In the genomic region with DNA sequence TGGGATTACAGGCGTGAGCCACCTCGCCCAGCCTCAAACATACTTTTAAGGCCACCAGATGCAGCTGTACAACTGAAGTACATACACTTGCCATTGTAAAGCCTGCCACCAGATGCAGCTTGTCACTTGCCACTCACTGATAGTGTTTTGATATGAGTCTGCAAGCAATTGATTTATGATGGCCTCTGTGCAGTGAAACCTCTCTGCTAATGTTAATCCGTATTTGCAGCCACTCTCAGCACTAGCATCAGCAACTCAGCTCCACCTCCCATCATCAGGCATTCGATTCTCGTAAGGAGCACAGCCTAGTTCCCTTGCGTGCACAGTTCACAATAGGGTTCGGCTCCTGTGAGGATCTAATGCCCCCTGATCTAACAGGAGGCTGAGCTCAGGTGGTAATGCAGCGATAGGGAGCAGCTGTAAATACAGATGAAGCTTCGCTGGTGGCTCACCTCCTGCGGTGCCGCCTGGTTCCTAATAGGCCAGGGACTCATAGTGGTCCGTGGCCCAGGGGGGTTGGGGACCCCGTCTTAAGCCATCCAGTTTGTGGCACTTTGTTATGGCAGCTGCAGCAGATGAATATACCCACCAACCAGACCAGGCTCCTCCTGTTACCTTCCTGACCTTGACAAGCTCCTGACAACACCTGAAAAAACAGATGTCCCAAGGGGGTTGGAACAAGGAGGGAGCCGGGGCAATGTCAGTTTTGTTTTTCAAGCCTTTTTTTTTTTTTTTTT, we compare ENCODE assay signal across 8 cellular contexts. TPM values are rescaled to one million over a fixed set of nuclear protein-coding genes. Genes with fewer than 3 reads are reported as not detected.
DNase-seq lines count a peak whose midpoint lies in the region; ATAC-seq lines count a peak whose summit lies in the region.

No MANE protein-coding gene starts in this region.

- H3K27me3 Mint-ChIP-seq in activated T-cell treated with anti-CD3 and anti-CD28 coated beads, Interleukin-2, amount 50 U/mL, for 24 hours = no peaks in the 10 kb centered on the region
- H3K27me3 Mint-ChIP-seq in immature natural killer cell (ENCODE audit: low read depth in 3 of 3) = peaks cover 18 to 21% (median 19%) of the 10 kb centered on the region in 3 donors

- H3K4me3 Mint-ChIP-seq in activated T-cell treated with anti-CD3 and anti-CD28 coated beads, Interleukin-2, amount 50 U/mL, for 24 hours = peak overlapping the region; percentile 96
- H3K4me3 Mint-ChIP-seq in immature natural killer cell = peak overlapping the region; percentile 97 to 98 (median 98)

- H3K27ac ChIP-seq in temporal lobe (ENCODE audit: low read depth, low read length) = peak overlapping the region; percentile 93

- H3K9me3 Mint-ChIP-seq in activated T-cell treated with anti-CD3 and anti-CD28 coated beads, Interleukin-2, amount 50 U/mL, for 24 hours = no peaks in the 10 kb centered on the region
- no peaks in the 10 kb centered on the region for H3K9me3 Mint-ChIP-seq in immature natural killer cell

- H3K27ac Mint-ChIP-seq in activated T-cell treated with anti-CD3 and anti-CD28 coated beads, Interleukin-2, amount 50 U/mL, for 24 hours = peak overlapping the region; percentile 98
- peak overlapping the region; percentile 89 to 98 (median 96) for H3K27ac Mint-ChIP-seq in immature natural killer cell

- peaks cover 27% of the 10 kb centered on the region for H3K4me1 Mint-ChIP-seq in activated T-cell treated with anti-CD3 and anti-CD28 coated beads, Interleukin-2, amount 50 U/mL, for 24 hours (ENCODE audit: low read depth)
- H3K4me1 Mint-ChIP-seq in immature natural killer cell = peaks cover 34 to 40% of the 10 kb centered on the region in 2 donors

- H3K36me3 Mint-ChIP-seq in activated T-cell treated with anti-CD3 and anti-CD28 coated beads, Interleukin-2, amount 50 U/mL, for 24 hours (ENCODE audit: low read depth) = peaks cover 37% of the 10 kb centered on the region
- peaks cover 0 to 9% (median 4%) of the 10 kb centered on the region in 3 donors for H3K36me3 Mint-ChIP-seq in immature natural killer cell

- ATAC-seq in GM18498 (IDR thresholded peaks at IDR 0.05; ENCODE audit: unreplicated experiment) (no peak), HG02798 (IDR thresholded peaks at IDR 0.05; ENCODE audit: poor library complexity, unreplicated experiment) (no peak)

- peak; percentile 43 for DNase-seq in activated T-cell treated with anti-CD3 and anti-CD28 coated beads, Interleukin-2, amount 50 U/mL, for 24 hours
- DNase-seq in activated T-cell treated with anti-CD3 and anti-CD28 coated beads, Interleukin-2, amount 50 U/mL, for 1 hour = no peak
- DNase-seq in SHP77 (lab: John Stamatoyannopoulos, UW) = peak; percentile 72 to 79
- no peak for DNase-seq in immature natural killer cell
- no peak for DNase-seq in AG08395 (ENCODE audit: low spot score)

RNA-seq across cellular contexts. Expression of gene HERPUD1, which starts 1.3 kb away (rescaled TPM):
- 100 to 1,000 TPM in 2 of 3 donors, 10 to 100 TPM in 1; 89.0 to 157 (median 120) TPM for polyA plus RNA-seq in immature natural killer cell
- 52.6 TPM for total RNA-seq in temporal lobe

RNA-seq across cellular contexts. Expression of gene CETP, which starts 31.1 kb away (rescaled TPM):
- polyA plus RNA-seq in immature natural killer cell = under 1 TPM in 1 of 3 donors, not detected in 2; 0.22 TPM
- total RNA-seq in temporal lobe = 0.74 TPM

RNA-seq across cellular contexts. Expression of gene NLRC5, which starts 58.7 kb away (rescaled TPM):
- polyA plus RNA-seq in immature natural killer cell = 100 to 1,000 TPM in 1 of 3 donors, 10 to 100 TPM in 2; 18.2 to 151 (median 32.8) TPM
- total RNA-seq in temporal lobe = 1.2 TPM

Comparison
In these comparisons a context has a peak if more than half of its experiments do, and no peak if none do; other contexts are left out.
1. DNase-seq: peak in activated T-cell treated with anti-CD3 and anti-CD28 coated beads, Interleukin-2, amount 50 U/mL, for 24 hours (single experiment) and SHP77 (2 of 2); none in activated T-cell treated with anti-CD3 and anti-CD28 coated beads, Interleukin-2, amount 50 U/mL, for 1 hour (single experiment), immature natural killer cell (0 of 3) and AG08395 (single experiment).